In the genomic region with DNA sequence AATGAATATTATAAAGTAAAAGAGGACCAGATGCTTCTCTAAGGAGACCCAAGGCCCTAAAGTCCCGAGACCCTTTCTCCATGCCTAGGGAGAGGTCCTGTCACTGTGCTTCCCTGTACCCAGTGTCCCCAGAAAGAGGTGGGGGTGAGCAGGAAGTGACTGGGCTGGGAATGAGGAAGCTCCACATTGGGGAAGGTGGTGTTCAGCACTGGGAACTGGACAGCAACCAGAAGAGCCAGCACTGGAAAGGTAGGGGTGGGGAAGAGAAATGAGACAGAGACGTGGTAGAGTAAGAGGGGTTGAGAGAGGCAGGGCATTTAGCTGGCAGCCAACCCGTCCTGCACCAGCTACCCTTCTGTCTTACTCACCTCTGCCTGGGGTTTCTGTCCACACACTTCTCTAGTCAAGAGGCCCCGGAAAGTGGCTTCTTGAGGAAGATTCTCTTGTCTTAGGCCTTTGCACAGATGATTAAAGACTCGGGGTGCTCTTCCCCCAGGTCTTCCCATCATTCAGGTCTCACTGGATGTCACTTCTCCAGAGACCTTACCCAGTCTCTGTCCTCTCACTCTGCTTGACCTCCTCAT, we compare ENCODE assay signal across 15 cellular contexts. TPM values are rescaled to one million over a fixed set of nuclear protein-coding genes. Genes with fewer than 3 reads are reported as not detected.
DNase-seq lines count a peak whose midpoint lies in the region; ATAC-seq, FAIRE-seq and TF ChIP-seq lines count a peak whose summit lies in the region.
"Had no signal": no experiment of that assay in that cellular context is flagged by ENCODE, and none has a peak within 500 bp of the region (broad histone marks: within the 10 kb centered on the region; RNA-seq: fewer than 3 reads in every experiment).

No MANE protein-coding gene starts in this region.

- H3K4me1 ChIP-seq in A549 = no peaks in the 10 kb centered on the region
- no peaks in the 10 kb centered on the region for H3K4me1 ChIP-seq in thyroid gland
- H3K4me1 ChIP-seq: BE2C, heart right ventricle had no signal

- H3K27me3 ChIP-seq in thyroid gland = no peaks in the 10 kb centered on the region
- H3K27me3 ChIP-seq: BE2C, heart right ventricle had no signal

- H3K9me3 ChIP-seq in A549 (no peaks in the 10 kb centered on the region), thyroid gland (no peaks in the 10 kb centered on the region)
- H3K9me3 ChIP-seq: BE2C, heart right ventricle had no signal

- WGBS in A549 (ENCODE audit: missing lambda C conversion rate) = 76% methylated on average over 5 of the region's 5 CpGs
- 74 to 76% methylated on average over 5 of the region's 5 CpGs for WGBS in thyroid gland, 2 donors

- no peak for TF ChIP-seq EP300 in A549 (IDR thresholded peaks at IDR 0.05)

- H3K36me3 Mint-ChIP-seq in activated CD4-positive, alpha-beta T cell treated with anti-CD3 and anti-CD28 coated beads, Interleukin-2, amount 10 ng/mL, durations not matched to agents 24 days and 14 days (ENCODE audit: low read depth) = peaks cover 19% of the 10 kb centered on the region

- H3K9me3 Mint-ChIP-seq in activated CD4-positive, alpha-beta T cell treated with anti-CD3 and anti-CD28 coated beads, Interleukin-2, amount 10 ng/mL, durations not matched to agents 24 days and 14 days = no peaks in the 10 kb centered on the region
- H3K9me3 Mint-ChIP-seq: activated T-helper 2 cell treated with anti-CD3 and anti-CD28 coated beads, Interferon-gamma antibody, Interleukin-2, Interleukin-4, amounts not matched to agents 10 μg/mL and 5 μg/mL and 100 μg/mL, durations not matched to agents 14 hours and 24 hours and 36 hours had no signal

- intact Hi-C loops in thyroid gland (cut with DNase I) = no loop called here
- intact Hi-C loops in activated CD4-positive, alpha-beta T cell treated with anti-CD3 and anti-CD28 coated beads, Interleukin-2, amount 10 ng/mL, durations not matched to agents 24 days and 14 days (cut with micrococcal nuclease) = no loop called here

- CTCF ChIA-PET in A549 (lab: Yijun Ruan, JAX) = no interaction called here

- no peak overlapping the region for H3K4me3 Mint-ChIP-seq in activated CD4-positive, alpha-beta T cell treated with anti-CD3 and anti-CD28 coated beads, Interleukin-2, amount 10 ng/mL, durations not matched to agents 24 days and 14 days

- ATAC-seq in A549 (peak; percentile 47 to 58; a peak in 3 of 6 replicates), HG03354 (IDR thresholded peaks at IDR 0.05; ENCODE audit: poor library complexity, severe bottlenecking, unreplicated experiment) (no peak)

- TF ChIP-seq POLR2A in A549 (IDR thresholded peaks at IDR 0.05; ENCODE audit: low read length) = no peak
- no peak for TF ChIP-seq POLR2A in thyroid gland (IDR thresholded peaks at IDR 0.05)

- no peaks in the 10 kb centered on the region for H3K27me3 Mint-ChIP-seq in activated CD4-positive, alpha-beta T cell treated with anti-CD3 and anti-CD28 coated beads, Interleukin-2, amount 10 ng/mL, durations not matched to agents 24 days and 14 days
- H3K27me3 Mint-ChIP-seq: progenitor cell of endocrine pancreas had no signal

- no peaks in the 10 kb centered on the region for H3K4me1 Mint-ChIP-seq in activated CD4-positive, alpha-beta T cell treated with anti-CD3 and anti-CD28 coated beads, Interleukin-2, amount 10 ng/mL, durations not matched to agents 24 days and 14 days

- no peak overlapping the region for H3K4me2 ChIP-seq in A549

- POLR2A ChIA-PET in A549 (lab: Yijun Ruan, JAX) = no interaction called here

- peaks cover 13 to 15% of the 10 kb centered on the region in 2 donors for H3K36me3 ChIP-seq in thyroid gland

- no peak for TF ChIP-seq CTCF in A549 (IDR thresholded peaks at IDR 0.05)
- TF ChIP-seq CTCF in GM10266 (IDR thresholded peaks at IDR 0.05; ENCODE audit: control insufficient read depth, insufficient read depth, low read depth, missing control alignments) = no peak
- TF ChIP-seq CTCF in thyroid gland (IDR thresholded peaks at IDR 0.05) = no peak

- no peak for DNase-seq in A549 (ENCODE audit: low read depth in 1 of 2, low spot score in 1 of 2)
- DNase-seq in GM10266 (ENCODE audit: extremely low spot score) = peak; percentile 6
- DNase-seq in iPS-NIHi11 (ENCODE audit: low spot score) = peak; percentile 85
- DNase-seq in thyroid gland = no peak
- no peak for DNase-seq in activated CD4-positive, alpha-beta T cell treated with anti-CD3 and anti-CD28 coated beads, Interleukin-2, amount 10 ng/mL, durations not matched to agents 24 days and 14 days
- DNase-seq in NCI-H2081 treated with DMSO at 0.1 percent for 48 hours (lab: John Stamatoyannopoulos, UW) = no peak
- DNase-seq: BE2C, heart right ventricle, NCI-H1092 treated with DMSO at 0.1 percent for 48 hours, NCI-H524 treated with DMSO at 0.1 percent for 48 hours had no signal

- H3K27ac Mint-ChIP-seq in activated CD4-positive, alpha-beta T cell treated with anti-CD3 and anti-CD28 coated beads, Interleukin-2, amount 10 ng/mL, durations not matched to agents 24 days and 14 days = no peak overlapping the region
- H3K27ac Mint-ChIP-seq: activated T-helper 2 cell treated with anti-CD3 and anti-CD28 coated beads, Interferon-gamma antibody, Interleukin-2, Interleukin-4, amounts not matched to agents 10 μg/mL and 5 μg/mL and 100 μg/mL, durations not matched to agents 14 hours and 24 hours and 36 hours; progenitor cell of endocrine pancreas had no signal

- H3K4me3 ChIP-seq in A549 = no peak overlapping the region
- no peak overlapping the region for H3K4me3 ChIP-seq in thyroid gland (replicated peaks in 1 of 3)
- H3K4me3 ChIP-seq: heart right ventricle had no signal

- no peak for TF ChIP-seq RAD21 in A549 (conservative IDR thresholded peaks at IDR 0.05 in 1 of 2, IDR thresholded peaks at IDR 0.05 in 1 of 2)

- no peak for FAIRE-seq in A549 (lab: Jason Lieb, UNC)
- FAIRE-seq: endometrium had no signal

- H3K27ac ChIP-seq in A549 (no peak overlapping the region), thyroid gland (no peak overlapping the region)
- H3K27ac ChIP-seq: heart right ventricle had no signal

TF ChIP-seq in A549, 52 proteins besides CTCF, POLR2A, EP300 and RAD21 (continues in another document):
- TF ChIP-seq GATA3 (IDR thresholded peaks at IDR 0.05; ENCODE audit: borderline replicate concordance) (no peak), NR3C1 (IDR thresholded peaks at IDR 0.05) (no peak)

TF ChIP-seq in PFSK-1, 5 proteins besides CTCF, POLR2A, EP300 and RAD21 (continues in another document):
- TF ChIP-seq POLR2AphosphoS5 (IDR thresholded peaks at IDR 0.05; ENCODE audit: low read depth, low read length) = no peak

RNA-seq across cellular contexts. Expression of a gene that starts 12.2 kb away (rescaled TPM):
- polyA plus RNA-seq in A549 (2011; rRNA removed) (17.0 TPM in 2 replicates), A549 (2017; fragmentation: RNase III; extraction: RNeasy Plus Mini Kit Qiagen cat#74134 plus additional on column Dnase treatment) (31.3 to 35.1 TPM (median 34.3 TPM) in 3 replicates)
- 53.8 and 58.0 TPM in 2 replicates for polyA plus RNA-seq in A549 (2012; cell fraction: cytosol; rRNA removed)
- 85.7 and 91.5 TPM in 2 replicates for polyA plus RNA-seq in A549 (2012; cell fraction: nucleus; rRNA removed)
- polyA minus RNA-seq in A549 (2011; rRNA and poly(A)+ RNA removed) = 22.7 TPM in 2 replicates
- 57.5 TPM for polyA plus RNA-seq in PFSK-1 (2012; ENCODE audit: insufficient read length, low read depth)
- total RNA-seq in thyroid gland = 10 to 100 TPM in 3 of 4 donors, 1 to 10 TPM in 1; 7.3 to 14.4 (median 11.9) TPM
- total RNA-seq in activated CD4-positive, alpha-beta T cell treated with anti-CD3 and anti-CD28 coated beads, Interleukin-2, amount 10 ng/mL, durations not matched to agents 24 days and 14 days = 92.3 and 95.5 TPM in 2 replicates

RNA-seq across cellular contexts. Expression of a gene that starts 12.7 kb away (rescaled TPM):
- polyA plus RNA-seq in A549 (2011; rRNA removed) (7.6 and 7.8 TPM in 2 replicates), A549 (2017; fragmentation: RNase III; extraction: RNeasy Plus Mini Kit Qiagen cat#74134 plus additional on column Dnase treatment) (10.8 to 14.0 TPM (median 11.0 TPM) in 3 replicates)
- polyA plus RNA-seq in A549 (2012; cell fraction: cytosol; rRNA removed) = 9.2 and 9.4 TPM in 2 replicates
- polyA plus RNA-seq in A549 (2012; cell fraction: nucleus; rRNA removed) = 30.0 and 31.1 TPM in 2 replicates
- 4.8 and 6.8 TPM in 2 replicates for polyA minus RNA-seq in A549 (2011; rRNA and poly(A)+ RNA removed)
- 15.4 TPM for polyA plus RNA-seq in PFSK-1 (2012; ENCODE audit: insufficient read length, low read depth)
- total RNA-seq in thyroid gland = 10 to 100 TPM; 32.1 to 50.8 (median 47.1) TPM
- 17.0 and 17.5 TPM in 2 replicates for total RNA-seq in activated CD4-positive, alpha-beta T cell treated with anti-CD3 and anti-CD28 coated beads, Interleukin-2, amount 10 ng/mL, durations not matched to agents 24 days and 14 days

RNA-seq across cellular contexts. Expression of a gene that starts 25.7 kb away (rescaled TPM):
- polyA plus RNA-seq in A549 (2011; rRNA removed) = not detected in 2 replicates
- 0.01 TPM in 1 of 2 replicates, not detected in the other for polyA plus RNA-seq in A549 (2012; cell fraction: cytosol; rRNA removed)
- polyA plus RNA-seq in A549 (2012; cell fraction: nucleus; rRNA removed) = 0.06 TPM in 1 of 2 replicates, not detected in the other
- 0.05 TPM in 1 of 3 replicates, not detected in the others for polyA plus RNA-seq in A549 (2017; fragmentation: RNase III; extraction: RNeasy Plus Mini Kit Qiagen cat#74134 plus additional on column Dnase treatment)
- not detected in 2 replicates for polyA minus RNA-seq in A549 (2011; rRNA and poly(A)+ RNA removed)
- 0.38 TPM for polyA plus RNA-seq in PFSK-1 (2012; ENCODE audit: insufficient read length, low read depth)
- total RNA-seq in thyroid gland = 1 to 10 TPM in 1 of 4 donors, under 1 TPM in 2, not detected in 1; 0.13 to 1.8 (median 0.56) TPM
- total RNA-seq in activated CD4-positive, alpha-beta T cell treated with anti-CD3 and anti-CD28 coated beads, Interleukin-2, amount 10 ng/mL, durations not matched to agents 24 days and 14 days = not detected in 2 replicates
- total RNA-seq: activated T-helper 2 cell treated with anti-CD3 and anti-CD28 coated beads, Interferon-gamma antibody, Interleukin-2, Interleukin-4, amounts not matched to agents 10 μg/mL and 5 μg/mL and 100 μg/mL, durations not matched to agents 14 hours and 24 hours and 36 hours had no signal

RNA-seq across cellular contexts. Expression of a gene that starts 26.4 kb away (rescaled TPM):
- polyA plus RNA-seq in A549 (2011; rRNA removed) (not detected in 2 replicates), A549 (2017; fragmentation: RNase III; extraction: RNeasy Plus Mini Kit Qiagen cat#74134 plus additional on column Dnase treatment) (not detected in 3 replicates)
- not detected in 2 replicates for polyA plus RNA-seq in A549 (2012; cell fraction: cytosol; rRNA removed)
- polyA plus RNA-seq in A549 (2012; cell fraction: nucleus; rRNA removed) = not detected in 2 replicates
- not detected in 2 replicates for polyA minus RNA-seq in A549 (2011; rRNA and poly(A)+ RNA removed)
- polyA plus RNA-seq in PFSK-1 (2012; ENCODE audit: insufficient read length, low read depth) = not detected
- not detected for total RNA-seq in thyroid gland
- not detected in 2 replicates for total RNA-seq in activated CD4-positive, alpha-beta T cell treated with anti-CD3 and anti-CD28 coated beads, Interleukin-2, amount 10 ng/mL, durations not matched to agents 24 days and 14 days
- total RNA-seq: activated T-helper 2 cell treated with anti-CD3 and anti-CD28 coated beads, Interferon-gamma antibody, Interleukin-2, Interleukin-4, amounts not matched to agents 10 μg/mL and 5 μg/mL and 100 μg/mL, durations not matched to agents 14 hours and 24 hours and 36 hours; heart right ventricle; progenitor cell of endocrine pancreas had no signal
- polyA plus RNA-seq: heart right ventricle had no signal

RNA-seq across cellular contexts. Expression of a gene that starts 37.7 kb away (rescaled TPM):
- polyA plus RNA-seq in A549 (2011; rRNA removed) = 8.6 and 9.3 TPM in 2 replicates
- 18.9 and 23.2 TPM in 2 replicates for polyA plus RNA-seq in A549 (2012; cell fraction: cytosol; rRNA removed)
- polyA plus RNA-seq in A549 (2012; cell fraction: nucleus; rRNA removed) = 41.2 and 47.3 TPM in 2 replicates
- 10.9 to 11.5 TPM (median 11.0 TPM) in 3 replicates for polyA plus RNA-seq in A549 (2017; fragmentation: RNase III; extraction: RNeasy Plus Mini Kit Qiagen cat#74134 plus additional on column Dnase treatment)
- 12.2 and 17.2 TPM in 2 replicates for polyA minus RNA-seq in A549 (2011; rRNA and poly(A)+ RNA removed)
- polyA plus RNA-seq in PFSK-1 (2012; ENCODE audit: insufficient read length, low read depth) = 147 TPM
- total RNA-seq in thyroid gland = 10 to 100 TPM; 22.2 to 66.2 (median 41.1) TPM
- 15.2 and 16.8 TPM in 2 replicates for total RNA-seq in activated CD4-positive, alpha-beta T cell treated with anti-CD3 and anti-CD28 coated beads, Interleukin-2, amount 10 ng/mL, durations not matched to agents 24 days and 14 days

Comparison
In these comparisons a context has a peak if more than half of its experiments do, and no peak if none do; other contexts are left out.
1. DNase-seq: peak in GM10266 (single experiment) and iPS-NIHi11 (single experiment); none in A549 (0 of 2), thyroid gland (0 of 2), activated CD4-positive, alpha-beta T cell treated with anti-CD3 and anti-CD28 coated beads, Interleukin-2, amount 10 ng/mL, durations not matched to agents 24 days and 14 days (single experiment) and NCI-H2081 treated with DMSO at 0.1 percent for 48 hours (single experiment).